ENCODE assay signal across 9 cellular contexts in the genomic region with DNA sequence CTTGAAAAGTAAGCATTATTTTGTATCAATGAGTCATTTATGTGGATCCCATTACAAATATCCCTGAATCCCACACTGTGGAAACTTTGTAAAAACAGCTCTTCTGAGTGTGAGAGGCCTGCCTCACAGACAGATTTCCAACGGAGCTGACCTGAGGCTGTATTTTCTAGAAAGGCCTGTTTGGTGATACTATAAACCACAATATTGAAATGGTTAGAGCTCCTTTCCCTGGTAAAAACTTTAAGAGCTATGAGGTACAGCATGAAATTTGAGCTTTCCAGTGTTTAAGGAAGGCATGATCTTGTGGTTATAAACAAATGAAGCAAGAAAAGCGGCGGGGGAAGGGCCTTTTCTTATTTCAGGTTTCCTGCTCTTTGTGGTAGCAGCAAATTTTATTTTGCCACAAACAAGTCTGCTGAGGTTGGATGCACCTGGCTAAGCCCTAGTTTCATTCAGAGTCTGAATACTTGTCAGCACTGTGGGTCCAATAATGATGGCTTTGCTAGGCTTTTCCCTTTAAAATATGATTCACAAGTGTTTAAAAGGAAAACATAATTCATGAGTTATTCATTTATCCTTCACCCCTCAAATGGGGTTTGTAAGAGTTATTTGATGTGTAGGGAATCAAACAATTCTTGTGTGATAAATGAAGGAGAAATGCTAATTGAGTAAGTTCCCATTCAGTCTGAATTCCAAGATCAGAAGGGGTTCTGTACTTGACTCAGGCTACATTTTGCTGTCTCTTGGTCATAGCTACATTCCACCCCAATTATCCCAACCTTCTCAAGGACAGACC.
DNase-seq lines count a peak whose midpoint lies in the region; ATAC-seq, FAIRE-seq and TF ChIP-seq lines count a peak whose summit lies in the region.
"Had no signal": no experiment of that assay in that cellular context is flagged by ENCODE, and none has a peak within 500 bp of the region (broad histone marks: within the 10 kb centered on the region; RNA-seq: fewer than 3 reads in every experiment).

No MANE protein-coding gene starts in this region.

- H4K20me1 ChIP-seq in K562 (replicated peaks; ENCODE audit: control insufficient read depth, insufficient read depth, low read length) = no peaks in the 10 kb centered on the region

- TF ChIP-seq EP300 in K562 (IDR thresholded peaks at IDR 0.05; ENCODE audit: low read length) (no peak), ovary (IDR thresholded peaks at IDR 0.05) (no peak)

- peaks cover 0 to 2% (median 0%) of the 10 kb centered on the region in 5 donors for H3K9me3 Mint-ChIP-seq in CD8-positive, alpha-beta memory T cell

- no peaks in the 10 kb centered on the region for H3K9me1 ChIP-seq in K562 (ENCODE audit: control insufficient read depth, insufficient read depth, low read length)

- WGBS in K562 (ENCODE audit: insufficient coverage, low coverage, missing lambda C conversion rate) = 52% methylated on average over 3 of the region's 3 CpGs
- 35 to 45% (median 37%) methylated on average over 3 of the region's 3 CpGs for WGBS in ovary, 3 donors

- no TSS peak for BruUV-seq in K562 (replicated peaks; lab: Mats Ljungman, UMichigan)

- H3K9me3 ChIP-seq in K562 (replicated peaks; ENCODE audit: control insufficient read depth, insufficient read depth, low read depth, low read length) = no peaks in the 10 kb centered on the region
- no peaks in the 10 kb centered on the region for H3K9me3 ChIP-seq in ovary
- no peaks in the 10 kb centered on the region for H3K9me3 ChIP-seq in CD8-positive, alpha-beta memory T cell (ENCODE audit: low read length)

- ATAC-seq in GM21515 (IDR thresholded peaks at IDR 0.05; ENCODE audit: unreplicated experiment) = peak; percentile 97
- ATAC-seq in HG03571 (IDR thresholded peaks at IDR 0.05; ENCODE audit: unreplicated experiment) = peak; percentile 98
- no peak; the same call in 2 of the 3 replicates for ATAC-seq in K562

- in situ Hi-C loops in K562 (cut with MboI) = loop anchor here (25.0 kb wide), 1 partner anchor 462 kb away; a partner anchor contains a TSS

- TF ChIP-seq POLR2A in K562 (conservative IDR thresholded peaks at IDR 0.05) (no peak), ovary (IDR thresholded peaks at IDR 0.05) (no peak)

- H3K27ac ChIP-seq in K562 (ENCODE audit: extremely low read depth, low read depth, low read length) = peak overlapping the region; percentile 32; the same call in 1 of the 3 replicates
- H3K27ac ChIP-seq in ovary = no peak overlapping the region
- no peak overlapping the region for H3K27ac ChIP-seq in CD8-positive, alpha-beta memory T cell (ENCODE audit: low read depth, low read length)
- H3K27ac ChIP-seq: HL-60 had no signal

- no peak for TF ChIP-seq RAD21 in K562 (CRISPR knock-in tag; conservative IDR thresholded peaks at IDR 0.05 in 1 of 2, IDR thresholded peaks at IDR 0.05 in 1 of 2)

- no peak overlapping the region for H3K4me3 Mint-ChIP-seq in CD8-positive, alpha-beta memory T cell

- CTCF ChIA-PET in K562 (lab: Yijun Ruan, JAX; ENCODE audit: low intra/inter-chr PET ratio) = no interaction called here
- CTCF ChIA-PET in CD8-positive, alpha-beta memory T cell (lab: Charles Lee) = no interaction called here

- H3K9ac ChIP-seq in K562 (ENCODE audit: insufficient read depth in 1 of 2, low read depth in 2 of 2, low read length in 2 of 2) = no peak overlapping the region; a peak in 1 of 4 replicates

- H3K27me3 ChIP-seq in K562 (ENCODE audit: control insufficient read depth in 2 of 2, insufficient read depth in 2 of 2, low read length in 2 of 2) = no peaks in the 10 kb centered on the region
- H3K27me3 ChIP-seq in ovary = no peaks in the 10 kb centered on the region
- no peaks in the 10 kb centered on the region for H3K27me3 ChIP-seq in CD8-positive, alpha-beta memory T cell (ENCODE audit: insufficient read depth, low read length, poor library complexity, severe bottlenecking)

- peak overlapping the region; percentile 75 for H2AFZ ChIP-seq in K562 (ENCODE audit: low read depth, low read length)

- POLR2A ChIA-PET in K562 (lab: Yijun Ruan, JAX) = interaction anchor here (0.6 kb wide), 1 partner anchor 60 kb away, joined by 3 read pairs; no protein-coding TSS in a partner anchor
- POLR2A ChIA-PET in CD8-positive, alpha-beta memory T cell (lab: Charles Lee) = no interaction called here

- DNase-seq in Daoy (ENCODE audit: low read depth) (peak; percentile 19), K562 (ENCODE audit: extremely low read depth in 1 of 4, low spot score in 3 of 4) (no peak), ovary (no peak), germinal center (ENCODE audit: low spot score) (no peak), cerebellar nuclear complex (lab: John Stamatoyannopoulos, UW) (no peak)
- no peak for DNase-seq in CD8-positive, alpha-beta memory T cell

- intact Hi-C loops in K562 (cut with micrococcal nuclease) = no loop called here
- intact Hi-C loops in ovary (cut with DNase I) = no loop called here

- H3K27me3 Mint-ChIP-seq in CD8-positive, alpha-beta memory T cell = peaks cover 6 to 25% of the 10 kb centered on the region in 2 donors

- FAIRE-seq in K562 (lab: Jason Lieb, UNC) = no peak

- peaks cover 0 to 3% (median 0%) of the 10 kb centered on the region in 3 donors for H3K4me1 Mint-ChIP-seq in CD8-positive, alpha-beta memory T cell

- no peak for TF ChIP-seq CTCF in K562 (IDR thresholded peaks at IDR 0.05 in 2 of 3, conservative IDR thresholded peaks at IDR 0.05 in 1 of 3; ENCODE audit: insufficient read depth in 2 of 3, low read depth in 1 of 3, low read length in 3 of 3)
- no peak for TF ChIP-seq CTCF in ovary (IDR thresholded peaks at IDR 0.05)

- no peaks in the 10 kb centered on the region for H3K36me3 Mint-ChIP-seq in CD8-positive, alpha-beta memory T cell

- no peak overlapping the region for H3K4me3 ChIP-seq in K562
- no peak overlapping the region for H3K4me3 ChIP-seq in ovary
- H3K4me3 ChIP-seq in CD8-positive, alpha-beta memory T cell (ENCODE audit: low read length) = no peak overlapping the region

- H3K4me2 ChIP-seq in K562 (ENCODE audit: insufficient read depth, low read length) = no peak overlapping the region

- H3K79me2 ChIP-seq in K562 (ENCODE audit: control insufficient read depth, insufficient read depth, low read length) = no peaks in the 10 kb centered on the region

- H3K4me1 ChIP-seq in K562 (replicated peaks in 1 of 2; ENCODE audit: control insufficient read depth in 2 of 2, insufficient read depth in 2 of 2, low read length in 2 of 2) = peaks cover 0 to 12% of the 10 kb centered on the region in 2 experiments; a peak in 3 of 5 replicates
- H3K4me1 ChIP-seq in ovary (ENCODE audit: insufficient read depth) = no peaks in the 10 kb centered on the region
- H3K4me1 ChIP-seq in CD8-positive, alpha-beta memory T cell (ENCODE audit: insufficient read depth, low read length) = no peaks in the 10 kb centered on the region

- H3K36me3 ChIP-seq in K562 (ENCODE audit: control insufficient read depth, insufficient read depth, low read length) (no peaks in the 10 kb centered on the region), ovary (no peaks in the 10 kb centered on the region)
- no peaks in the 10 kb centered on the region for H3K36me3 ChIP-seq in CD8-positive, alpha-beta memory T cell (ENCODE audit: insufficient read depth, low read length)

- no peak overlapping the region for H3K27ac Mint-ChIP-seq in CD8-positive, alpha-beta memory T cell

TF ChIP-seq in K562, 482 proteins besides CTCF, POLR2A, EP300 and RAD21:
- TF ChIP-seq, protein P1, sequence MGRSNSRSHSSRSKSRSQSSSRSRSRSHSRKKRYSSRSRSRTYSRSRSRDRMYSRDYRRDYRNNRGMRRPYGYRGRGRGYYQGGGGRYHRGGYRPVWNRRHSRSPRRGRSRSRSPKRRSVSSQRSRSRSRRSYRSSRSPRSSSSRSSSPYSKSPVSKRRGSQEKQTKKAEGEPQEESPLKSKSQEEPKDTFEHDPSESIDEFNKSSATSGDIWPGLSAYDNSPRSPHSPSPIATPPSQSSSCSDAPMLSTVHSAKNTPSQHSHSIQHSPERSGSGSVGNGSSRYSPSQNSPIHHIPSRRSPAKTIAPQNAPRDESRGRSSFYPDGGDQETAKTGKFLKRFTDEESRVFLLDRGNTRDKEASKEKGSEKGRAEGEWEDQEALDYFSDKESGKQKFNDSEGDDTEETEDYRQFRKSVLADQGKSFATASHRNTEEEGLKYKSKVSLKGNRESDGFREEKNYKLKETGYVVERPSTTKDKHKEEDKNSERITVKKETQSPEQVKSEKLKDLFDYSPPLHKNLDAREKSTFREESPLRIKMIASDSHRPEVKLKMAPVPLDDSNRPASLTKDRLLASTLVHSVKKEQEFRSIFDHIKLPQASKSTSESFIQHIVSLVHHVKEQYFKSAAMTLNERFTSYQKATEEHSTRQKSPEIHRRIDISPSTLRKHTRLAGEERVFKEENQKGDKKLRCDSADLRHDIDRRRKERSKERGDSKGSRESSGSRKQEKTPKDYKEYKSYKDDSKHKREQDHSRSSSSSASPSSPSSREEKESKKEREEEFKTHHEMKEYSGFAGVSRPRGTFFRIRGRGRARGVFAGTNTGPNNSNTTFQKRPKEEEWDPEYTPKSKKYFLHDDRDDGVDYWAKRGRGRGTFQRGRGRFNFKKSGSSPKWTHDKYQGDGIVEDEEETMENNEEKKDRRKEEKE (IDR thresholded peaks at IDR 0.05; ENCODE audit: borderline replicate concordance in 1 of 2, control insufficient read depth in 1 of 2, low read depth in 2 of 2, low read length in 1 of 2) = no peak
- TF ChIP-seq CEBPG (CRISPR knock-in tag; IDR thresholded peaks at IDR 0.05) = no peak
- 0 out of 4 replicates have a peak, but pooled peaks of 1 of the 2 experiments have one; percentile 28 for TF ChIP-seq CEBPG (tag; conservative IDR thresholded peaks at IDR 0.05 in 1 of 2, IDR thresholded peaks at IDR 0.05 in 1 of 2)
